Comparison of ENCODE assay signal across 13 cellular contexts in genomic region chr9:112489876-112490661, GRCh38. TPM values are rescaled to one million over a fixed set of nuclear protein-coding genes. Genes with fewer than 3 reads are reported as not detected.
DNase-seq lines count a peak whose midpoint lies in the region; ATAC-seq and TF ChIP-seq lines count a peak whose summit lies in the region.
"Had no signal": no experiment of that assay in that cellular context is flagged by ENCODE, and none has a peak within 500 bp of the region (broad histone marks: within the 10 kb centered on the region; RNA-seq: fewer than 3 reads in every experiment).

No MANE protein-coding gene starts in this region.

- no peak overlapping the region for H2AFZ ChIP-seq in SU-DHL-6 (ENCODE audit: low read depth, low read length, severe bottlenecking)

- no peaks in the 10 kb centered on the region for H3F3A ChIP-seq in SU-DHL-6 (ENCODE audit: insufficient read depth)

- no peak for ATAC-seq in HG02840 (IDR thresholded peaks at IDR 0.05; ENCODE audit: low FRiP score, unreplicated experiment)
- ATAC-seq: activated CD8-positive, alpha-beta T cell treated with anti-CD3 and anti-CD28 coated beads, Interleukin-2, amount 10 ng/mL, durations not matched to agents 7 days and 5 days; effector memory CD8-positive, alpha-beta T cell; stimulated activated effector memory CD8-positive, alpha-beta T cell treated with anti-CD3 and anti-CD28 coated beads, Interleukin-12 subunit alpha, Interleukin-12 subunit beta, amount 100 ng/mL, for 72 hours had no signal

- peaks cover 26 to 50% (median 34%) of the 10 kb centered on the region in 10 experiments for H3K4me1 ChIP-seq in BLaER1 treated with 17β-estradiol and CSF1 and Interleukin-3, amounts not matched to agents 10 nM and 100 nM
- H3K4me1 ChIP-seq in HUES48 (ENCODE audit: control insufficient read depth, insufficient read depth, low read length) = peaks cover 35% of the 10 kb centered on the region
- no peaks in the 10 kb centered on the region for H3K4me1 ChIP-seq in effector memory CD4-positive, alpha-beta T cell (ENCODE audit: control insufficient read depth, insufficient read depth, low read length, poor library complexity, severe bottlenecking)
- H3K4me1 ChIP-seq: BE2C had no signal

- H3K27ac ChIP-seq in BLaER1 treated with 17β-estradiol and CSF1 and Interleukin-3, amounts not matched to agents 10 nM and 100 nM = 0 out of 22 replicates have a peak overlapping the region, but pooled peaks of 1 of the 11 experiments have one; percentile 4
- H3K27ac ChIP-seq in HUES48 (ENCODE audit: low read depth, low read length) (peak overlapping the region; percentile 88), SU-DHL-6 (ENCODE audit: low read depth, low read length) (no peak overlapping the region)
- H3K27ac ChIP-seq in effector memory CD4-positive, alpha-beta T cell (ENCODE audit: insufficient read depth, low read length, poor library complexity, severe bottlenecking) = no peak overlapping the region

- H3K4me2 ChIP-seq in BLaER1 treated with 17β-estradiol and CSF1 and Interleukin-3, amounts not matched to agents 10 nM and 100 nM = peak overlapping the region in 8 of 11 experiments; percentile 10 to 94 (median 80); a peak in 11 of 22 replicates
- peak overlapping the region; percentile 6 for H3K4me2 ChIP-seq in SU-DHL-6 (ENCODE audit: low read depth, low read length, poor library complexity, severe bottlenecking)

- peaks cover 0 to 36% (median 24%) of the 10 kb centered on the region in 11 experiments; a peak in 13 of 22 replicates for H4K20me1 ChIP-seq in BLaER1 treated with 17β-estradiol and CSF1 and Interleukin-3, amounts not matched to agents 10 nM and 100 nM
- no peaks in the 10 kb centered on the region for H4K20me1 ChIP-seq in SU-DHL-6 (ENCODE audit: low read depth, low read length)

- H3K9me3 ChIP-seq in BLaER1 treated with 17β-estradiol and CSF1 and Interleukin-3, amounts not matched to agents 10 nM and 100 nM (replicated peaks in 1 of 11) = peaks cover 24 to 31% (median 29%) of the 10 kb centered on the region in 11 experiments
- H3K9me3 ChIP-seq in HUES48 (ENCODE audit: control insufficient read depth, insufficient read depth, low read length) (peaks cover 10% of the 10 kb centered on the region), SU-DHL-6 (ENCODE audit: insufficient read depth, low read length) (peaks cover 4% of the 10 kb centered on the region; the same call in 1 of the 2 replicates)
- H3K9me3 ChIP-seq in effector memory CD4-positive, alpha-beta T cell (ENCODE audit: control insufficient read depth, low read length) = no peaks in the 10 kb centered on the region

- H3K4me3 ChIP-seq in BLaER1 treated with 17β-estradiol and CSF1 and Interleukin-3, amounts not matched to agents 10 nM and 100 nM = no peak overlapping the region
- peak overlapping the region; percentile 79 for H3K4me3 ChIP-seq in HUES48 (ENCODE audit: low read depth, low read length)
- no peak overlapping the region for H3K4me3 ChIP-seq in SU-DHL-6 (ENCODE audit: insufficient read depth, low read length, poor library complexity, severe bottlenecking)
- H3K4me3 ChIP-seq in effector memory CD4-positive, alpha-beta T cell (ENCODE audit: insufficient read depth, low read depth, low read length, poor library complexity, severe bottlenecking) = no peak overlapping the region

- H3K9me2 ChIP-seq in SU-DHL-6 (replicated peaks; ENCODE audit: insufficient read depth, low read length) = no peaks in the 10 kb centered on the region

- H3K79me2 ChIP-seq in SU-DHL-6 (ENCODE audit: insufficient read depth, low read length) = peaks cover 78% of the 10 kb centered on the region

- TF ChIP-seq CTCF in SU-DHL-6 (IDR thresholded peaks at IDR 0.05; ENCODE audit: insufficient read depth, low read length, poor library complexity, severe bottlenecking) = no peak

- H3K9ac ChIP-seq in BLaER1 treated with 17β-estradiol and CSF1 and Interleukin-3, amounts not matched to agents 10 nM and 100 nM = no peak overlapping the region
- H3K9ac ChIP-seq in HUES48 (ENCODE audit: low read depth, low read length) = no peak overlapping the region
- H3K9ac ChIP-seq in SU-DHL-6 (ENCODE audit: low read length) = no peak overlapping the region

- peak; percentile 67 for DNase-seq in left kidney (ENCODE audit: low read depth, low spot score)
- no peak for DNase-seq in effector memory CD4-positive, alpha-beta T cell
- no peak for DNase-seq in mesenteric fat pad (ENCODE audit: low spot score)
- no peak for DNase-seq in NOMO-1 treated with dmso at 0.1 percent for 144 hours (lab: John Stamatoyannopoulos, UW; ENCODE audit: unreplicated experiment)
- DNase-seq: activated CD8-positive, alpha-beta T cell treated with anti-CD3 and anti-CD28 coated beads, Interleukin-2, amount 10 ng/mL, durations not matched to agents 7 days and 5 days; BE2C; effector memory CD8-positive, alpha-beta T cell; NCI-H2171 treated with DMSO at 0.1 percent for 48 hours had no signal

- H3K27me3 ChIP-seq in BLaER1 treated with 17β-estradiol and CSF1 and Interleukin-3, amounts not matched to agents 10 nM and 100 nM = no peaks in the 10 kb centered on the region
- H3K27me3 ChIP-seq in HUES48 (ENCODE audit: control insufficient read depth, insufficient read depth, low read length) = no peaks in the 10 kb centered on the region
- no peaks in the 10 kb centered on the region for H3K27me3 ChIP-seq in SU-DHL-6 (ENCODE audit: low read length)
- no peaks in the 10 kb centered on the region for H3K27me3 ChIP-seq in effector memory CD4-positive, alpha-beta T cell (replicated peaks; ENCODE audit: control insufficient read depth, insufficient read depth, low read length, poor library complexity, severe bottlenecking)
- H3K27me3 ChIP-seq: BE2C had no signal

- peaks cover 21 to 46% (median 35%) of the 10 kb centered on the region in 11 experiments for H3K36me3 ChIP-seq in BLaER1 treated with 17β-estradiol and CSF1 and Interleukin-3, amounts not matched to agents 10 nM and 100 nM
- H3K36me3 ChIP-seq in HUES48 (ENCODE audit: control insufficient read depth, insufficient read depth, low read length) = peaks cover 28% of the 10 kb centered on the region
- H3K36me3 ChIP-seq in SU-DHL-6 (ENCODE audit: low read length) = peaks cover 22% of the 10 kb centered on the region
- no peaks in the 10 kb centered on the region for H3K36me3 ChIP-seq in effector memory CD4-positive, alpha-beta T cell (ENCODE audit: control insufficient read depth, insufficient read depth, low read length)

RNA-seq across cellular contexts. Expression of gene KIAA1958, which starts 3.4 kb away (rescaled TPM):
- 6.1 TPM for total RNA-seq in mesenteric fat pad
